19 cellular contexts compared by ENCODE assay signal in the genomic region with DNA sequence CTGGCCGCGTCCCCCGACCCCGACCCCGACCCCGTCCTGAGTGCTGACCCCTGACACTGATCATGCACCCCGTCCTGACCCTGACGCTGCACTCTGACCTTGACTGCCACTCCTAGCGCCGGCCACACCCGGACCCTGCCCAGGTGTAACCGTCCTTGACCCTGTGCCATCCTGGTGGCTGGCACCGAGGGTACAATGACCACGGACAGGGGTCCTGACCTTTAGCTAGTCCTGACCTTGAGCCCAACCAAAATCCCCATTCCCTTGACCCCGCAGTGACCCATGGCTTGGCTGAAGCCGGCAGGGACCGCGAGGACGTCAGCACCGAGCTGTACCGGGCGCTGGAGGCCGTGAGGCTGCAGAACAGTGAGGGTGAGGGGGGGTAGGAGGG. TPM values are rescaled to one million over a fixed set of nuclear protein-coding genes. Genes with fewer than 3 reads are reported as not detected.
DNase-seq lines count a peak whose midpoint lies in the region; ATAC-seq, FAIRE-seq and TF ChIP-seq lines count a peak whose summit lies in the region.
"Had no signal": no experiment of that assay in that cellular context is flagged by ENCODE, and none has a peak within 500 bp of the region (broad histone marks: within the 10 kb centered on the region; RNA-seq: fewer than 3 reads in every experiment).

No MANE protein-coding gene starts in this region.

- H2AFZ ChIP-seq in HepG2 (ENCODE audit: low read length) (no peak overlapping the region), smooth muscle cell (ENCODE audit: low read depth) (no peak overlapping the region)

- ATAC-seq in HepG2 (peak; percentile 23; the same call in 1 of the 3 replicates), GM21381 (IDR thresholded peaks at IDR 0.05; ENCODE audit: unreplicated experiment) (no peak)

- no peak for TF ChIP-seq EP300 in HepG2 (IDR thresholded peaks at IDR 0.05; ENCODE audit: low read depth in 2 of 2, low read length in 2 of 2)
- no peak for TF ChIP-seq EP300 in HepG2 (CRISPR knock-in tag; IDR thresholded peaks at IDR 0.05; ENCODE audit: borderline replicate concordance)

- H3K4me1 ChIP-seq in HepG2 (ENCODE audit: insufficient read depth, low read length) = no peaks in the 10 kb centered on the region
- H3K4me1 ChIP-seq in smooth muscle cell (ENCODE audit: low read depth) = no peaks in the 10 kb centered on the region
- H3K4me1 ChIP-seq: BE2C, prostate gland, SJCRH30 had no signal

- H4K20me1 ChIP-seq in HepG2 (ENCODE audit: insufficient read depth, low read length) (no peaks in the 10 kb centered on the region; the same call in 1 of the 2 replicates), smooth muscle cell (ENCODE audit: low read depth) (no peaks in the 10 kb centered on the region)

- intact Hi-C loops in HepG2 (cut with micrococcal nuclease; ENCODE audit: unreplicated experiment) = no loop called here

- in situ Hi-C loops in GM13976 (cut with MboI; ENCODE audit: low sequenced_read_pairs, unreplicated experiment) = no loop called here
- in situ Hi-C loops in HepG2 (cut with HindIII; ENCODE audit: extremely low pct_ligation_motif_present, low pct_unique_long_range_greater_than_20kb) = no loop called here

- BruUV-seq in HepG2 (replicated peaks; lab: Mats Ljungman, UMichigan) = no TSS peak

- DNase-seq in GM13976 (ENCODE audit: low spot score) (no peak), HepG2 (ENCODE audit: low spot score) (no peak), smooth muscle cell (lab: John Stamatoyannopoulos, UW; ENCODE audit: unreplicated experiment) (no peak)
- no peak for DNase-seq in stimulated activated CD4-positive, alpha-beta T cell treated with anti-CD3 and anti-CD28 coated beads, Interleukin-12 subunit alpha, Interleukin-12 subunit beta, amount 100 ng/mL, for 4 hours
- no peak for DNase-seq in stimulated activated CD4-positive, alpha-beta T cell treated with anti-CD3 and anti-CD28 coated beads, Interleukin-4, amount 100 ng/mL, for 1 hour
- DNase-seq: BE2C, cerebellar nuclear complex, DMS53, MG63, NCI-H187 treated with DMSO at 0.1 percent for 48 hours, OCI-M1, SJCRH30 had no signal

- H3K79me2 ChIP-seq in HepG2 (ENCODE audit: insufficient read depth, low read length) (no peaks in the 10 kb centered on the region), smooth muscle cell (ENCODE audit: low read depth) (no peaks in the 10 kb centered on the region)

- no peak overlapping the region for H3K4me2 ChIP-seq in HepG2 (ENCODE audit: low read depth, low read length)
- H3K4me2 ChIP-seq in smooth muscle cell = peak overlapping the region; percentile 71

- H3K9ac ChIP-seq in HepG2 (ENCODE audit: insufficient read depth, low read depth, low read length) (no peak overlapping the region), smooth muscle cell (ENCODE audit: low read depth) (no peak overlapping the region)

- FAIRE-seq in HepG2 (lab: Jason Lieb, UNC) = no peak
- FAIRE-seq: frontal cortex, keratinocyte had no signal

- peaks cover 2 to 17% of the 10 kb centered on the region in 2 experiments for H3K27me3 ChIP-seq in HepG2 (ENCODE audit: control insufficient read depth in 1 of 2, insufficient read depth in 2 of 2, low read length in 2 of 2)
- H3K27me3 ChIP-seq in smooth muscle cell (ENCODE audit: low read depth) = peaks cover 27% of the 10 kb centered on the region
- H3K27me3 ChIP-seq: SJCRH30 had no signal

- TF ChIP-seq CTCF in GM13976 (IDR thresholded peaks at IDR 0.05; ENCODE audit: borderline replicate concordance, control extremely low read depth, extremely low read depth, insufficient read depth, missing control alignments) (peak; percentile 7), HepG2 (CRISPR knock-in tag; IDR thresholded peaks at IDR 0.05) (no peak), smooth muscle cell (IDR thresholded peaks at IDR 0.05; ENCODE audit: borderline replicate concordance, insufficient read depth, poor library complexity, severe bottlenecking) (no peak)

- H3F3A ChIP-seq in smooth muscle cell (ENCODE audit: low read depth) = peaks cover 3% of the 10 kb centered on the region

- no CpG with 5 or more reads among the region's 23 CpGs for WGBS in HepG2 (ENCODE audit: low lambda C conversion rate)
- WGBS in smooth muscle cell (ENCODE audit: low lambda C conversion rate) = 8% methylated on average over 16 of the region's 23 CpGs

- peak overlapping the region; percentile 30 for H3K27ac ChIP-seq in angular gyrus (ENCODE audit: low read depth, low read length)
- H3K27ac ChIP-seq in HepG2 (ENCODE audit: extremely low read length, insufficient read depth, low read length) = no peak overlapping the region
- no peak overlapping the region for H3K27ac ChIP-seq in smooth muscle cell (ENCODE audit: low read depth)
- H3K27ac ChIP-seq: prostate gland, SJCRH30 had no signal

- POLR2A ChIA-PET in HepG2 (lab: Yijun Ruan, JAX) = no interaction called here

- no peaks in the 10 kb centered on the region for H3K36me3 ChIP-seq in HepG2 (replicated peaks in 1 of 2; ENCODE audit: control insufficient read depth in 1 of 2, insufficient read depth in 2 of 2, low read length in 2 of 2)
- no peaks in the 10 kb centered on the region for H3K36me3 ChIP-seq in smooth muscle cell (ENCODE audit: low read depth)
- H3K36me3 ChIP-seq: BE2C, MG63, prostate gland, SJCRH30 had no signal

- H3K4me3 ChIP-seq in HepG2 (replicated peaks in 1 of 3; ENCODE audit: insufficient read depth in 1 of 3, low read depth in 2 of 3, low read length in 3 of 3) (no peak overlapping the region), smooth muscle cell (no peak overlapping the region)
- H3K4me3 ChIP-seq: MG63, prostate gland, SJCRH30 had no signal

- no peak for TF ChIP-seq POLR2A in HepG2 (IDR thresholded peaks at IDR 0.05; ENCODE audit: insufficient read depth in 1 of 2, low read depth in 2 of 2, low read length in 2 of 2)

- TF ChIP-seq RAD21 in HepG2 (CRISPR knock-in tag; IDR thresholded peaks at IDR 0.05) = no peak

- H3K9me3 ChIP-seq in HepG2 (ENCODE audit: low read length) = no peaks in the 10 kb centered on the region
- no peaks in the 10 kb centered on the region for H3K9me3 ChIP-seq in smooth muscle cell (replicated peaks; ENCODE audit: low read depth)
- H3K9me3 ChIP-seq: BE2C, prostate gland, SJCRH30 had no signal

- CTCF ChIA-PET in HepG2 (lab: Yijun Ruan, JAX; ENCODE audit: low intra/inter-chr PET ratio, low total read pairs) = no interaction called here

RNA-seq across cellular contexts. Expression of gene CLEC4M, which starts 25.9 kb away (rescaled TPM):
- total RNA-seq in HepG2 (2016; rRNA removed; fragmentation: Illumina TruSeq; extraction: Trizol) (not detected in 2 replicates), smooth muscle cell (not detected in 2 replicates)
- total RNA-seq in HepG2 (2016; cell fraction: cytosol; rRNA removed; fragmentation: Illumina TruSeq; extraction: Trizol; ENCODE audit: low read depth) = not detected in 2 replicates
- not detected in 2 replicates for total RNA-seq in HepG2 (2016; cell fraction: insoluble cytoplasmic fraction; rRNA removed; fragmentation: Illumina TruSeq; extraction: Trizol)
- total RNA-seq in HepG2 (2016; cell fraction: membrane; rRNA removed; fragmentation: Illumina TruSeq; extraction: Trizol) = not detected in 2 replicates
- not detected in 2 replicates for total RNA-seq in HepG2 (2016; cell fraction: nucleus; rRNA removed; fragmentation: Illumina TruSeq; extraction: Trizol)
- polyA plus RNA-seq in HepG2 (2011; rRNA removed) (0.07 TPM in 1 of 2 replicates, not detected in the other), smooth muscle cell (not detected in 2 replicates)
- polyA plus RNA-seq in HepG2 (2011; cell fraction: cytosol; rRNA removed) = not detected in 2 replicates
- polyA plus RNA-seq in HepG2 (2011; cell fraction: nucleus; rRNA removed) = not detected in 2 replicates
- not detected in 2 replicates for polyA plus RNA-seq in HepG2 (2012)
- polyA plus RNA-seq in HepG2 (2016; cell fraction: cytosol; fragmentation: Illumina TruSeq; extraction: Trizol; ENCODE audit: low read depth) = not detected in 2 replicates
- polyA plus RNA-seq in HepG2 (2016; cell fraction: insoluble cytoplasmic fraction; fragmentation: Illumina TruSeq; extraction: Trizol; ENCODE audit: low read depth) = not detected in 2 replicates
- not detected in 2 replicates for polyA plus RNA-seq in HepG2 (2016; cell fraction: membrane; fragmentation: Illumina TruSeq; extraction: Trizol; ENCODE audit: low read depth)
- polyA plus RNA-seq in HepG2 (2016; cell fraction: nucleus; fragmentation: Illumina TruSeq; extraction: Trizol; ENCODE audit: insufficient read depth, low read depth) = not detected in 2 replicates
- not detected in 2 replicates for polyA minus RNA-seq in HepG2 (2011; rRNA and poly(A)+ RNA removed; ENCODE audit: low replicate concordance)
- not detected in 2 replicates for polyA minus RNA-seq in HepG2 (2011; cell fraction: cytosol; rRNA and poly(A)+ RNA removed)
- not detected in 2 replicates for polyA minus RNA-seq in HepG2 (2011; cell fraction: nucleus; rRNA and poly(A)+ RNA removed)
- total RNA-seq: frontal cortex, HT1080, SJCRH30 had no signal
- polyA plus RNA-seq: keratinocyte had no signal

RNA-seq across cellular contexts. Expression of gene EVI5L, which starts 41.1 kb away (rescaled TPM):
- total RNA-seq in HepG2 (2016; rRNA removed; fragmentation: Illumina TruSeq; extraction: Trizol) (1.3 and 1.7 TPM in 2 replicates), smooth muscle cell (8.8 and 10.9 TPM in 2 replicates)
- 0.61 and 0.62 TPM in 2 replicates for total RNA-seq in HepG2 (2016; cell fraction: cytosol; rRNA removed; fragmentation: Illumina TruSeq; extraction: Trizol; ENCODE audit: low read depth)
- 1.1 and 1.6 TPM in 2 replicates for total RNA-seq in HepG2 (2016; cell fraction: insoluble cytoplasmic fraction; rRNA removed; fragmentation: Illumina TruSeq; extraction: Trizol)
- 1.6 and 1.7 TPM in 2 replicates for total RNA-seq in HepG2 (2016; cell fraction: membrane; rRNA removed; fragmentation: Illumina TruSeq; extraction: Trizol)
- total RNA-seq in HepG2 (2016; cell fraction: nucleus; rRNA removed; fragmentation: Illumina TruSeq; extraction: Trizol) = 1.2 and 1.7 TPM in 2 replicates
- polyA plus RNA-seq in HepG2 (2011; rRNA removed) (2.4 and 3.1 TPM in 2 replicates), smooth muscle cell (15.9 and 21.2 TPM in 2 replicates)
- 2.1 and 2.9 TPM in 2 replicates for polyA plus RNA-seq in HepG2 (2011; cell fraction: cytosol; rRNA removed)
- polyA plus RNA-seq in HepG2 (2011; cell fraction: nucleus; rRNA removed) = 8.0 and 8.2 TPM in 2 replicates
- 3.2 TPM in 2 replicates for polyA plus RNA-seq in HepG2 (2012)
- 0.58 and 0.84 TPM in 2 replicates for polyA plus RNA-seq in HepG2 (2016; cell fraction: cytosol; fragmentation: Illumina TruSeq; extraction: Trizol; ENCODE audit: low read depth)
- 1.7 and 2.0 TPM in 2 replicates for polyA plus RNA-seq in HepG2 (2016; cell fraction: insoluble cytoplasmic fraction; fragmentation: Illumina TruSeq; extraction: Trizol; ENCODE audit: low read depth)
- polyA plus RNA-seq in HepG2 (2016; cell fraction: membrane; fragmentation: Illumina TruSeq; extraction: Trizol; ENCODE audit: low read depth) = 1.4 and 1.6 TPM in 2 replicates
- polyA plus RNA-seq in HepG2 (2016; cell fraction: nucleus; fragmentation: Illumina TruSeq; extraction: Trizol; ENCODE audit: insufficient read depth, low read depth) = 3.6 and 4.8 TPM in 2 replicates
- polyA minus RNA-seq in HepG2 (2011; rRNA and poly(A)+ RNA removed; ENCODE audit: low replicate concordance) = 6.3 and 14.8 TPM in 2 replicates
- polyA minus RNA-seq in HepG2 (2011; cell fraction: cytosol; rRNA and poly(A)+ RNA removed) = 1.1 and 1.3 TPM in 2 replicates
- polyA minus RNA-seq in HepG2 (2011; cell fraction: nucleus; rRNA and poly(A)+ RNA removed) = 1.9 and 2.9 TPM in 2 replicates

RNA-seq across cellular contexts. Expression of gene CD209, which starts 41.6 kb away (rescaled TPM):
- total RNA-seq in HepG2 (2016; rRNA removed; fragmentation: Illumina TruSeq; extraction: Trizol) = not detected in 2 replicates
- total RNA-seq in HepG2 (2016; cell fraction: cytosol; rRNA removed; fragmentation: Illumina TruSeq; extraction: Trizol; ENCODE audit: low read depth) = not detected in 2 replicates
- not detected in 2 replicates for total RNA-seq in HepG2 (2016; cell fraction: insoluble cytoplasmic fraction; rRNA removed; fragmentation: Illumina TruSeq; extraction: Trizol)
- total RNA-seq in HepG2 (2016; cell fraction: membrane; rRNA removed; fragmentation: Illumina TruSeq; extraction: Trizol) = not detected in 2 replicates
- total RNA-seq in HepG2 (2016; cell fraction: nucleus; rRNA removed; fragmentation: Illumina TruSeq; extraction: Trizol) = not detected in 2 replicates
- not detected in 2 replicates for polyA plus RNA-seq in HepG2 (2011; rRNA removed)
- not detected in 2 replicates for polyA plus RNA-seq in HepG2 (2011; cell fraction: cytosol; rRNA removed)
- polyA plus RNA-seq in HepG2 (2011; cell fraction: nucleus; rRNA removed) = not detected in 2 replicates
- polyA plus RNA-seq in HepG2 (2012) = not detected in 2 replicates
- not detected in 2 replicates for polyA plus RNA-seq in HepG2 (2016; cell fraction: cytosol; fragmentation: Illumina TruSeq; extraction: Trizol; ENCODE audit: low read depth)
- not detected in 2 replicates for polyA plus RNA-seq in HepG2 (2016; cell fraction: insoluble cytoplasmic fraction; fragmentation: Illumina TruSeq; extraction: Trizol; ENCODE audit: low read depth)
- polyA plus RNA-seq in HepG2 (2016; cell fraction: membrane; fragmentation: Illumina TruSeq; extraction: Trizol; ENCODE audit: low read depth) = not detected in 2 replicates
- not detected in 2 replicates for polyA plus RNA-seq in HepG2 (2016; cell fraction: nucleus; fragmentation: Illumina TruSeq; extraction: Trizol; ENCODE audit: insufficient read depth, low read depth)
- polyA minus RNA-seq in HepG2 (2011; rRNA and poly(A)+ RNA removed; ENCODE audit: low replicate concordance) = not detected in 2 replicates
- not detected in 2 replicates for polyA minus RNA-seq in HepG2 (2011; cell fraction: cytosol; rRNA and poly(A)+ RNA removed)
- polyA minus RNA-seq in HepG2 (2011; cell fraction: nucleus; rRNA and poly(A)+ RNA removed) = not detected in 2 replicates
- total RNA-seq in smooth muscle cell = not detected in 2 replicates
- polyA plus RNA-seq in smooth muscle cell = not detected in 2 replicates
- total RNA-seq: HT1080, NCI-H460, SJCRH30 had no signal
- polyA plus RNA-seq: keratinocyte had no signal

RNA-seq across cellular contexts. Expression of gene CLEC4G, which starts 57.0 kb away (rescaled TPM):
- total RNA-seq in HepG2 (2016; rRNA removed; fragmentation: Illumina TruSeq; extraction: Trizol) (not detected in 2 replicates), smooth muscle cell (not detected in 2 replicates)
- not detected in 2 replicates for total RNA-seq in HepG2 (2016; cell fraction: cytosol; rRNA removed; fragmentation: Illumina TruSeq; extraction: Trizol; ENCODE audit: low read depth)
- total RNA-seq in HepG2 (2016; cell fraction: insoluble cytoplasmic fraction; rRNA removed; fragmentation: Illumina TruSeq; extraction: Trizol) = not detected in 2 replicates
- not detected in 2 replicates for total RNA-seq in HepG2 (2016; cell fraction: membrane; rRNA removed; fragmentation: Illumina TruSeq; extraction: Trizol)
- not detected in 2 replicates for total RNA-seq in HepG2 (2016; cell fraction: nucleus; rRNA removed; fragmentation: Illumina TruSeq; extraction: Trizol)
- polyA plus RNA-seq in HepG2 (2011; rRNA removed) (not detected in 2 replicates), smooth muscle cell (not detected in 2 replicates)
- not detected in 2 replicates for polyA plus RNA-seq in HepG2 (2011; cell fraction: cytosol; rRNA removed)
- polyA plus RNA-seq in HepG2 (2011; cell fraction: nucleus; rRNA removed) = not detected in 2 replicates
- not detected in 2 replicates for polyA plus RNA-seq in HepG2 (2012)
- polyA plus RNA-seq in HepG2 (2016; cell fraction: cytosol; fragmentation: Illumina TruSeq; extraction: Trizol; ENCODE audit: low read depth) = not detected in 2 replicates
- polyA plus RNA-seq in HepG2 (2016; cell fraction: insoluble cytoplasmic fraction; fragmentation: Illumina TruSeq; extraction: Trizol; ENCODE audit: low read depth) = not detected in 2 replicates
- polyA plus RNA-seq in HepG2 (2016; cell fraction: membrane; fragmentation: Illumina TruSeq; extraction: Trizol; ENCODE audit: low read depth) = not detected in 2 replicates
- polyA plus RNA-seq in HepG2 (2016; cell fraction: nucleus; fragmentation: Illumina TruSeq; extraction: Trizol; ENCODE audit: insufficient read depth, low read depth) = not detected in 2 replicates
- not detected in 2 replicates for polyA minus RNA-seq in HepG2 (2011; rRNA and poly(A)+ RNA removed; ENCODE audit: low replicate concordance)
- not detected in 2 replicates for polyA minus RNA-seq in HepG2 (2011; cell fraction: cytosol; rRNA and poly(A)+ RNA removed)
- polyA minus RNA-seq in HepG2 (2011; cell fraction: nucleus; rRNA and poly(A)+ RNA removed) = not detected in 2 replicates
- total RNA-seq: HT1080, NCI-H460, SJCRH30 had no signal
- polyA plus RNA-seq: keratinocyte had no signal
